Comparison of ENCODE assay signal across 11 cellular contexts in the genomic region with DNA sequence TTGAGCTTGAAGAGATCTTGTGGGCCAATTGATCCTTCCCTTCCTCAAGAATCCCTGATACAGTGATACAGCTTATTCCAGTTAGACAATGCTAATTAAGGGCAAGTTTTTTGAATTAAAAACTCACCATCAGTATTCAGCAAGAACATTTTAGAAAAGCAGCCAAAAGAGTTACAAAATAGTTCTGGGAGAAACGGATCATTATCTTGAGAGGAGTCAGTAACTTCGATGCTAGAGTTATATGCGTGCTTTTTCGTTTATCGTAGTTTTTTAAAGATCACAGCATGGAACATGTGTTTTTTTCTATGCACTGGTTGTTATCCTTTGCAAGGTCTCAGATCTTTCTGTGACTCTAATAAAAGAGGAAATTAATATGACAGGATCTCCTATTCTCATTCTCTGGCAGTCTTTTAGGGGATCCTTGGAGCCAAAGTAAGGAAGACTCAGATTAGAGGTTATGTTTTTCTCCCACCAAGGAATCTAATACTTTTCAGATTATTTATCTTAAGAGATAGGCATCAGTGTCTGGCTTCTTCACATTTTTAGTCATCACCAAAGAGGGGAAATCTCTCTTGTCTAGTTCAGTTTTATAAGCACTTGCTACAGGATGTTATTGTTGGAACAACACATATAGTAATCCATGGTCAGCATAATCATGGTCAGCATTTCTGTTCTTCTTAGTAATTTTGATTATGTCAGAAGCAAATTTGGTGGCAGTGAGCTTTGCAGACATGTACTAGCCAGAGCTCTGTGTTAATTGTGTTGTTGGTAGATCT.
DNase-seq lines count a peak whose midpoint lies in the region; ATAC-seq and TF ChIP-seq lines count a peak whose summit lies in the region.
"Had no signal": no experiment of that assay in that cellular context is flagged by ENCODE, and none has a peak within 500 bp of the region (broad histone marks: within the 10 kb centered on the region; RNA-seq: fewer than 3 reads in every experiment).

No MANE protein-coding gene starts in this region.

- H2BK5ac ChIP-seq in mesenchymal stem cell (ENCODE audit: low read depth, low read length, poor library complexity, severe bottlenecking): no peak overlapping the region

- POLR2A ChIA-PET in PC-3 (lab: Charles Lee; ENCODE audit: unreplicated experiment): interaction anchor here (0.7 kb wide), 1 partner anchor 10 kb away, joined by 3 read pairs; no protein-coding TSS in a partner anchor

- H3K9me2 ChIP-seq in PC-3 (replicated peaks; ENCODE audit: low read length): no peaks in the 10 kb centered on the region

- H3K27ac ChIP-seq in PC-3 (ENCODE audit: low read length) (no peak overlapping the region), esophagus muscularis mucosa (replicated peaks in 1 of 4) (peak overlapping the region in 3 of 4 donors; percentile 17 to 38 (median 28)), mesenchymal stem cell (ENCODE audit: low read length, poor library complexity, severe bottlenecking) (no peak overlapping the region), stomach (peak overlapping the region in 1 of 5 donors; percentile 54)

- H3K27me3 ChIP-seq in PC-3 (ENCODE audit: low read length) (no peaks in the 10 kb centered on the region), esophagus muscularis mucosa (no peaks in the 10 kb centered on the region), mesenchymal stem cell (ENCODE audit: control insufficient read depth in 1 of 2, insufficient read depth in 1 of 2, low read length in 2 of 2) (no peaks in the 10 kb centered on the region), stomach (no peaks in the 10 kb centered on the region)

- intact Hi-C loops in PC-3 (cut with micrococcal nuclease): no loop called here
- intact Hi-C loops in esophagus muscularis mucosa (cut with DNase I): no loop called here
- intact Hi-C loops in stomach (cut with DNase I; ENCODE audit: low total_unique reads): no loop called here

- H3K4me1 ChIP-seq in PC-3 (ENCODE audit: insufficient read depth, low read length) (peaks cover 38% of the 10 kb centered on the region), esophagus muscularis mucosa (peaks cover 50 to 62% (median 57%) of the 10 kb centered on the region in 4 donors), mesenchymal stem cell (ENCODE audit: control insufficient read depth, insufficient read depth, low read depth, low read length) (no peaks in the 10 kb centered on the region), stomach (peaks cover 6 to 49% (median 27%) of the 10 kb centered on the region in 4 donors)

- no peak overlapping the region for H3K4ac ChIP-seq in mesenchymal stem cell (ENCODE audit: low read depth in 1 of 2, low read length in 2 of 2)

- WGBS in esophagus muscularis mucosa: 65% methylated on average over 5 of the region's 5 CpGs
- 59% methylated on average over 5 of the region's 5 CpGs for WGBS in mesenchymal stem cell
- WGBS in stomach, 5 donors: 69 to 87% (median 81%) methylated on average over 5 of the region's 5 CpGs

- H4K91ac ChIP-seq in mesenchymal stem cell (ENCODE audit: low read length): no peak overlapping the region

- TF ChIP-seq EP300 in esophagus muscularis mucosa (IDR thresholded peaks at IDR 0.05) (no peak), stomach (IDR thresholded peaks at IDR 0.05) (no peak)

- peaks cover 27% of the 10 kb centered on the region for H3K79me2 ChIP-seq in PC-3 (ENCODE audit: low read length)

- H2AFZ ChIP-seq in PC-3 (ENCODE audit: low read length) (no peak overlapping the region), mesenchymal stem cell (ENCODE audit: low read depth, low read length) (no peak overlapping the region)

- H3F3A ChIP-seq in PC-3 (ENCODE audit: low read length, unreplicated experiment): peaks cover 2% of the 10 kb centered on the region

- H3K18ac ChIP-seq in mesenchymal stem cell (ENCODE audit: low read depth in 1 of 2, low read length in 2 of 2): peak overlapping the region in 1 of 2 experiments; percentile 21

- no peak overlapping the region for H3K23ac ChIP-seq in mesenchymal stem cell (ENCODE audit: low read length in 2 of 2)

- H3K4me2 ChIP-seq in PC-3 (ENCODE audit: low read length) (0 out of 2 replicates have a peak overlapping the region, but pooled peaks have one; percentile 17), mesenchymal stem cell (ENCODE audit: low read length, poor library complexity, severe bottlenecking) (no peak overlapping the region)

- DNase-seq in A172 (ENCODE audit: low spot score): peak; percentile 65
- DNase-seq in PC-3: peak; percentile 54
- DNase-seq in esophagus muscularis mucosa (ENCODE audit: extremely low spot score): no peak
- peak; percentile 87 for DNase-seq in mesenchymal stem cell
- no peak for DNase-seq in NCI-H82 treated with DMSO at 0.1 percent for 48 hours (lab: John Stamatoyannopoulos, UW; ENCODE audit: unreplicated experiment)
- DNase-seq in KBM-7: no peak
- no peak for DNase-seq in stomach
- DNase-seq: activated CD4-positive, CD25-positive, alpha-beta regulatory T cell treated with anti-CD3 and anti-CD28 coated beads, Interleukin-2, amount 50 U/mL, for 72 hours; activated effector memory CD4-positive, alpha-beta T cell treated with Interleukin-2 at 50 U/mL for 16 hours; NCI-H510A had no signal

- in situ Hi-C loops in KBM-7 (cut with MboI; ENCODE audit: low pct_unique_long_range_greater_than_20kb, low sequenced_read_pairs): no loop called here

- TF ChIP-seq POLR2A in esophagus muscularis mucosa (IDR thresholded peaks at IDR 0.05; ENCODE audit: low read depth): no peak
- TF ChIP-seq POLR2A in stomach (IDR thresholded peaks at IDR 0.05): no peak

- no peaks in the 10 kb centered on the region for H4K20me1 ChIP-seq in PC-3 (ENCODE audit: low read length)

- H3K9me3 ChIP-seq in PC-3 (ENCODE audit: low read length) (no peaks in the 10 kb centered on the region), esophagus muscularis mucosa (no peaks in the 10 kb centered on the region), mesenchymal stem cell (ENCODE audit: control insufficient read depth, low read length) (no peaks in the 10 kb centered on the region), stomach (no peaks in the 10 kb centered on the region)

- H2BK15ac ChIP-seq in mesenchymal stem cell (ENCODE audit: low read depth, poor library complexity, severe bottlenecking): no peak overlapping the region

- CTCF ChIA-PET in PC-3 (lab: Charles Lee): no interaction called here

- no peak overlapping the region for H2AK5ac ChIP-seq in mesenchymal stem cell (ENCODE audit: low read length, severe bottlenecking)

- no peak overlapping the region for H3K14ac ChIP-seq in mesenchymal stem cell (ENCODE audit: low read length in 2 of 2)

- peak overlapping the region in 1 of 2 experiments; percentile 89 for H2BK12ac ChIP-seq in mesenchymal stem cell (ENCODE audit: low read length in 2 of 2)

- no peak overlapping the region for H3K9ac ChIP-seq in PC-3 (ENCODE audit: low read length)
- H3K9ac ChIP-seq in mesenchymal stem cell (ENCODE audit: low read length): peak overlapping the region; percentile 72

- H2BK120ac ChIP-seq in mesenchymal stem cell (ENCODE audit: low read depth, low read length): no peak overlapping the region

- H3K36me3 ChIP-seq in PC-3 (ENCODE audit: low read depth, low read length) (no peaks in the 10 kb centered on the region), esophagus muscularis mucosa (no peaks in the 10 kb centered on the region), mesenchymal stem cell (ENCODE audit: control insufficient read depth in 1 of 2, insufficient read depth in 2 of 2, low read depth in 1 of 2, low read length in 2 of 2) (no peaks in the 10 kb centered on the region), stomach (no peaks in the 10 kb centered on the region)

- no peak overlapping the region for H4K8ac ChIP-seq in mesenchymal stem cell (ENCODE audit: low read length)

- ATAC-seq in PC-3 (peak; percentile 59), HG02798 (IDR thresholded peaks at IDR 0.05; ENCODE audit: poor library complexity, unreplicated experiment) (no peak)

- H3K4me3 ChIP-seq in PC-3 (ENCODE audit: low read length): no peak overlapping the region
- H3K4me3 ChIP-seq in esophagus muscularis mucosa: no peak overlapping the region
- H3K4me3 ChIP-seq in mesenchymal stem cell (ENCODE audit: insufficient read depth in 1 of 2, low read depth in 1 of 2, low read length in 2 of 2): peak overlapping the region in 1 of 2 experiments; percentile 54
- H3K4me3 ChIP-seq in stomach: no peak overlapping the region

- TF ChIP-seq CTCF in PC-3 (conservative IDR thresholded peaks at IDR 0.05; ENCODE audit: low read depth, low read length) (no peak), esophagus muscularis mucosa (IDR thresholded peaks at IDR 0.05) (no peak), stomach (IDR thresholded peaks at IDR 0.05) (no peak)

- peaks cover 5% of the 10 kb centered on the region for H3K79me1 ChIP-seq in mesenchymal stem cell (replicated peaks; ENCODE audit: low read length, poor library complexity, severe bottlenecking)

- BruUV-seq in PC-3 (replicated peaks; lab: Mats Ljungman, UMichigan): no TSS peak

Comparison
In these comparisons a context has a peak if more than half of its experiments do, and no peak if none do; other contexts are left out.
1. DNase-seq: peak in A172 (single experiment), PC-3 (single experiment) and mesenchymal stem cell (single experiment); none in esophagus muscularis mucosa (single experiment), NCI-H82 treated with DMSO at 0.1 percent for 48 hours (single experiment), KBM-7 (single experiment) and stomach (single experiment).
2. H3K27ac ChIP-seq: peak in esophagus muscularis mucosa (3 of 4); none in PC-3 (single experiment) and mesenchymal stem cell (single experiment).